13 cellular contexts compared by ENCODE assay signal in the genomic region with DNA sequence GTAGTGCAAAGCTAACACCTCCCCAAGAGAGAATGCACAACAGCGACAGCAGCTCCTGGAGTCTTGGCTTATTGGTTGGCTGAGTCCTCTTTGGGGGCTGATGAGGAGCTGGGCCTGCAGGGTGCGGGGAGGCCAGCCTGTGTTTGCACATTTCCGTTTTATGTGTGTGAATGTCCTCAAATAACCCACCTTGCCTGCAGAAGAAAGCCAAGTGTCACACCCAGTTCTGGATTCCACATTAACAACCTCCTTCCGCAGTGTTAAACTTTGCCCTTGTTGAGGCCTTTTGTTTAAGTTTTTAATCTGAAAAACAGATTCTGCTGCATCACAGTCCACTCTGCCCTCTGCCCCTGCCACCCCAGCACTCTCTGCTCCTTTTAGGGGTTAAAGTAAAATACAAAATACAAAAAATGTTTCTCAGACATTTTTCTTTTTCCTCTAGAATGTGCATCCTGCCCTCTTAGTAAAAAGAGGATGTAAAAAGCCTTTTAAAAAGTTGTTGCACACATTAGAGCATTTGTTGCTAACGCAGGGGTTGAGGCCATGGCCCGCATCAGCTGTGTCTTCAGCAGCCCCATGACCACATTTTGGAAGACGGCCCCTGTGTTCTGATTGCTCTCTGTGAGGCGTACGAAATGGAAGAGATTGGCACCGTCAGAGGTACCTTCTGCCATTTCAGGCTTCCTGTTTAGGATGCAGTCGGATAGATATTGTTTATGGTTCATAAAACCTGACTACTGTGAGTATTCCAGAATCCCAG.
DNase-seq lines count a peak whose midpoint lies in the region; ATAC-seq, FAIRE-seq and TF ChIP-seq lines count a peak whose summit lies in the region.
"Had no signal": no experiment of that assay in that cellular context is flagged by ENCODE, and none has a peak within 500 bp of the region (broad histone marks: within the 10 kb centered on the region; RNA-seq: fewer than 3 reads in every experiment).

No MANE protein-coding gene starts in this region.

- H3K27ac Mint-ChIP-seq in naive thymus-derived CD4-positive, alpha-beta T cell, result no peak overlapping the region

- POLR2A ChIA-PET in naive thymus-derived CD4-positive, alpha-beta T cell (lab: Charles Lee), result no interaction called here

- no peaks in the 10 kb centered on the region for H3K36me3 Mint-ChIP-seq in naive thymus-derived CD4-positive, alpha-beta T cell

- peaks cover 0 to 5% of the 10 kb centered on the region in 2 donors for H3K4me1 ChIP-seq in naive thymus-derived CD4-positive, alpha-beta T cell (ENCODE audit: control insufficient read depth in 2 of 2, insufficient read depth in 2 of 2, low read length in 2 of 2)

- no peak for ATAC-seq in naive thymus-derived CD4-positive, alpha-beta T cell

- intact Hi-C loops in naive thymus-derived CD4-positive, alpha-beta T cell (cut with micrococcal nuclease), result loop anchor here (5.0 to 10.0 kb wide), 5 partner anchors 134 to 1476 kb away; no protein-coding TSS in a partner anchor

- peak overlapping the region in 15 of 21 experiments; percentile 3 to 86 (median 36) for H3K27ac ChIP-seq in skin epidermis
- no peak overlapping the region for H3K27ac ChIP-seq in naive thymus-derived CD4-positive, alpha-beta T cell (ENCODE audit: low read depth, low read length)

- DNase-seq in EH (ENCODE audit: low read depth) (peak; percentile 12), bronchial epithelial cell (ENCODE audit: low read depth) (peak; percentile 19), kidney tubule cell (ENCODE audit: low spot score) (peak; percentile 14), NCI-H146 treated with DMSO at 0.1 percent for 48 hours (lab: John Stamatoyannopoulos, UW; ENCODE audit: unreplicated experiment) (no peak), NCI-H510A (lab: John Stamatoyannopoulos, UW) (no peak)
- no peak for DNase-seq in activated CD4-positive, alpha-beta T cell treated with anti-CD3 and anti-CD28 coated beads, Interleukin-2, amount 50 U/mL, for 48 hours
- DNase-seq in naive thymus-derived CD4-positive, alpha-beta T cell, result no peak
- DNase-seq: NCI-H1092; NK-92 treated with Interleukin-12 subunit alpha and Interleukin-12 subunit beta, amount 100 ng/mL, for 24 hours; nucleus accumbens; T-helper 9 cell had no signal

- peaks cover 0 to 13% (median 8%) of the 10 kb centered on the region in 7 donors for H3K4me1 Mint-ChIP-seq in naive thymus-derived CD4-positive, alpha-beta T cell

- TF ChIP-seq CTCF in bronchial epithelial cell (IDR thresholded peaks at IDR 0.05; ENCODE audit: insufficient read depth, low read length, severe bottlenecking), result no peak

- no peaks in the 10 kb centered on the region for H3K9me3 ChIP-seq in naive thymus-derived CD4-positive, alpha-beta T cell (ENCODE audit: control insufficient read depth in 2 of 3, low read length in 3 of 3)

- peaks cover 4% of the 10 kb centered on the region for H3K36me3 ChIP-seq in bronchial epithelial cell (ENCODE audit: control insufficient read depth, insufficient read depth, low read length)
- H3K36me3 ChIP-seq in naive thymus-derived CD4-positive, alpha-beta T cell (ENCODE audit: control insufficient read depth in 2 of 3, insufficient read depth in 3 of 3, low read length in 3 of 3), result no peaks in the 10 kb centered on the region

- H3K4me3 ChIP-seq in bronchial epithelial cell (ENCODE audit: low read depth, low read length) (no peak overlapping the region), skin epidermis (no peak overlapping the region)
- no peak overlapping the region for H3K4me3 ChIP-seq in naive thymus-derived CD4-positive, alpha-beta T cell (ENCODE audit: low read length)

- H3K27me3 ChIP-seq in bronchial epithelial cell (ENCODE audit: control insufficient read depth, insufficient read depth, low read length), result no peaks in the 10 kb centered on the region
- no peaks in the 10 kb centered on the region for H3K27me3 ChIP-seq in naive thymus-derived CD4-positive, alpha-beta T cell (ENCODE audit: control insufficient read depth in 2 of 2, insufficient read depth in 2 of 2, low read length in 2 of 2)

- no peaks in the 10 kb centered on the region for H3K9me3 Mint-ChIP-seq in naive thymus-derived CD4-positive, alpha-beta T cell

- FAIRE-seq in bronchial epithelial cell (lab: Jason Lieb, UNC), result no peak
- FAIRE-seq: GM19239 had no signal

- CTCF ChIA-PET in naive thymus-derived CD4-positive, alpha-beta T cell (lab: Charles Lee), result no interaction called here

- peaks cover 0 to 2% (median 0%) of the 10 kb centered on the region in 5 donors for H3K27me3 Mint-ChIP-seq in naive thymus-derived CD4-positive, alpha-beta T cell

- H3K4me3 Mint-ChIP-seq in naive thymus-derived CD4-positive, alpha-beta T cell, result no peak overlapping the region

Comparison
In these comparisons a context has a peak if more than half of its experiments do, and no peak if none do; other contexts are left out.
1. DNase-seq: peak in EH (single experiment), bronchial epithelial cell (single experiment) and kidney tubule cell (single experiment); none in NCI-H146 treated with DMSO at 0.1 percent for 48 hours (single experiment), NCI-H510A (single experiment), activated CD4-positive, alpha-beta T cell treated with anti-CD3 and anti-CD28 coated beads, Interleukin-2, amount 50 U/mL, for 48 hours (0 of 2) and naive thymus-derived CD4-positive, alpha-beta T cell (0 of 9).